In genomic region chr9:89820337-89820736, GRCh38 we compare ENCODE assay signal across 16 cellular contexts.
"Had no signal": no experiment of that assay in that cellular context is flagged by ENCODE, and none has a peak within 500 bp of the region (broad histone marks: within the 10 kb centered on the region; RNA-seq: fewer than 3 reads in every experiment).

No MANE protein-coding gene starts in this region.

- FAIRE-seq: kidney had no signal

- H3K9me3 ChIP-seq: left ventricle myocardium inferior, prostate gland, spleen, tibial nerve had no signal

- H3K27me3 ChIP-seq: hepatocyte, spleen, tibial nerve had no signal

- H3K79me2 ChIP-seq: hepatocyte, parathyroid adenoma had no signal

- H3K4me2 ChIP-seq: hepatocyte had no signal

- DNase-seq: foreskin melanocyte; kidney; left cardiac atrium; left ventricle myocardium inferior; mesendoderm; naive B cell; occipital lobe; spleen; stimulated activated CD4-positive, alpha-beta T cell treated with anti-CD3 and anti-CD28 coated beads, Interleukin-15, amount 100 ng/mL, for 24 hours; stimulated activated CD4-positive, alpha-beta T cell treated with anti-CD3 and anti-CD28 coated beads, Interleukin-1b, Interleukin-23, amount 100 ng/mL, for 48 hours; stimulated activated CD4-positive, alpha-beta T cell treated with anti-CD3 and anti-CD28 coated beads, Interleukin-4, amount 100 ng/mL, for 24 hours had no signal

- H3K4me1 ChIP-seq: prostate gland had no signal

- H2AFZ ChIP-seq: hepatocyte, parathyroid adenoma had no signal

- H3K9ac ChIP-seq: parathyroid adenoma had no signal

- H3K36me3 ChIP-seq: left ventricle myocardium inferior, prostate gland, spleen, tibial nerve had no signal

- H3K4me3 ChIP-seq: hepatocyte, left ventricle myocardium inferior, lung, prostate gland, spleen, tibial nerve had no signal

- H3K27ac ChIP-seq: hepatocyte, left ventricle myocardium inferior, prostate gland, spleen, tibial nerve had no signal
